In the genomic region with DNA sequence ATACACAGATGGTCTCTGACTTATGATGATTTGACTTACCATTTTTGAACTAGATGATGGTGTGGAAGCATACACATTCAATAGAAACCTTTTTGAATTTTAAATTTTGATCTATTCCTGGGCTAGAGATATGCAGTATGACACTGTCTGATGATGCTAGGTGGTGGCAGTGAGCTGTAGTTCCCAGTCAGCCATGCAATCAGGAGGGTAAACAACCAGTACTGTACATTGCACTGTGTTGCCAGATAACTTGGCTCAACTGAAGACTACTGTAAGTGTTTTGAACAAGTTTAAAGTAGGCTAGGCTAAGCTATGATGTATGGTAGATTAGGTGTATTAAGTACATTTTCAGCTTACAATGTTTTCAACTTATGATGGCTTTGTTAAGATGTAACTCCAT, we compare ENCODE assay signal across 15 cellular contexts.
A peak's percentile ranks its signal among the peaks of the same experiment; 100 is the strongest.
DNase-seq lines count a peak whose midpoint lies in the region; ATAC-seq, FAIRE-seq and TF ChIP-seq lines count a peak whose summit lies in the region.
"Had no signal": no experiment of that assay in that cellular context is flagged by ENCODE, and none has a peak within 500 bp of the region (broad histone marks: within the 10 kb centered on the region; RNA-seq: fewer than 3 reads in every experiment).

No MANE protein-coding gene starts in this region.

- peak; percentile 27 for FAIRE-seq in H54 (lab: Jason Lieb, UNC)
- FAIRE-seq: D721Med had no signal

- TF ChIP-seq CTCF in C4-2B (conservative IDR thresholded peaks at IDR 0.05) (peak; percentile 29), RWPE2 (IDR thresholded peaks at IDR 0.05; ENCODE audit: poor library complexity, severe bottlenecking) (no peak)

- no peak overlapping the region for H3K4me3 ChIP-seq in RWPE2 (ENCODE audit: severe bottlenecking)

- no peaks in the 10 kb centered on the region for H3K9me3 ChIP-seq in RWPE2 (ENCODE audit: severe bottlenecking)
- H3K9me3 ChIP-seq: BE2C, Caco-2 had no signal

- no peak for TF ChIP-seq POLR2A in H54 (IDR thresholded peaks at IDR 0.05; ENCODE audit: low read depth, low read length)

- no peak for DNase-seq in H54 (ENCODE audit: insufficient read length, low spot score)
- DNase-seq in NCI-H69 (lab: John Stamatoyannopoulos, UW), result peak; percentile 15
- DNase-seq in RWPE2 (ENCODE audit: low spot score), result no peak
- no peak for DNase-seq in GF-D8 (lab: John Stamatoyannopoulos, UW)
- DNase-seq: ACHN; BE2C; C1 segment of cervical spinal cord; Caco-2; CD4-positive, alpha-beta T cell; DND-41 had no signal

- H3K36me3 ChIP-seq in RWPE2 (ENCODE audit: low read depth), result no peaks in the 10 kb centered on the region
- H3K36me3 ChIP-seq: BE2C had no signal

- no peaks in the 10 kb centered on the region for H3K4me1 ChIP-seq in RWPE2 (ENCODE audit: insufficient read depth, poor library complexity, severe bottlenecking)
- H3K4me1 ChIP-seq: BE2C, Caco-2 had no signal

- no peak overlapping the region for H3K27ac ChIP-seq in C4-2B
- no peak overlapping the region for H3K27ac ChIP-seq in RWPE2 (ENCODE audit: poor library complexity, severe bottlenecking)
- H3K27ac ChIP-seq: KMS-11 had no signal

- H3K27me3 ChIP-seq in RWPE2 (ENCODE audit: insufficient read depth, poor library complexity, severe bottlenecking), result peaks cover 10% of the 10 kb centered on the region
- H3K27me3 ChIP-seq: BE2C had no signal

- ATAC-seq in RWPE2 (ENCODE audit: low read depth), result peak; percentile 54; the same call in 1 of the 3 replicates
- no peak for ATAC-seq in HG03342 (IDR thresholded peaks at IDR 0.05; ENCODE audit: unreplicated experiment)
- no peak for ATAC-seq in GM21447 (IDR thresholded peaks at IDR 0.05; ENCODE audit: unreplicated experiment)
